In the genomic region with DNA sequence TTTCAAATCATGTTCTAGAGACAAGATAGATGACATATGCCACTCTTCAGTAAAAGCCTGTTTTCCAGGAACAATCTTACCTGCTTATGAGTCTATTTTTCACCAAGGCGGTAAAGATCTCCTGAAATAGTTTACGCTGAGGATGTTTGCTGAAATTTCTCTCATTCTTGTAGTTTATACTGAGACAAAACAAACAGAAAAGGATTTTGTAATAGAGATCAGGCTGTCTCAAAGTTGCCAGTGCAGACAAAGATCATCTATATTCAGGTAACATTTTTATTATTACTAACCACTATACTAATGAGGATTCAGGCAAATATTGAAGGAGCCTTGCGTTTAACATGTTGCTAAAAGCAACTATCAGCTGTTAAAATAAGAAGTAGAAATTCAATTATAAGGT, we compare ENCODE assay signal across 22 cellular contexts. TPM values are rescaled to one million over a fixed set of nuclear protein-coding genes. Genes with fewer than 3 reads are reported as not detected.
DNase-seq lines count a peak whose midpoint lies in the region; ATAC-seq, FAIRE-seq and TF ChIP-seq lines count a peak whose summit lies in the region.
"Had no signal": no experiment of that assay in that cellular context is flagged by ENCODE, and none has a peak within 500 bp of the region (broad histone marks: within the 10 kb centered on the region; RNA-seq: fewer than 3 reads in every experiment).

No MANE protein-coding gene starts in this region.

- H3K79me2 ChIP-seq in K562 (ENCODE audit: control insufficient read depth, insufficient read depth, low read length), result no peaks in the 10 kb centered on the region
- no peaks in the 10 kb centered on the region for H3K79me2 ChIP-seq in neural cell (replicated peaks; ENCODE audit: insufficient read depth, low read length)
- no peaks in the 10 kb centered on the region for H3K79me2 ChIP-seq in MM.1S (ENCODE audit: low read length)

- POLR2A ChIA-PET in K562 (lab: Yijun Ruan, JAX), result no interaction called here

- H3K36me3 ChIP-seq in K562 (ENCODE audit: control insufficient read depth, insufficient read depth, low read length) (no peaks in the 10 kb centered on the region), neural cell (ENCODE audit: insufficient read depth, low read length) (no peaks in the 10 kb centered on the region), colonic mucosa (no peaks in the 10 kb centered on the region), MM.1S (replicated peaks; ENCODE audit: insufficient read depth, low read length) (no peaks in the 10 kb centered on the region), suprapubic skin (no peaks in the 10 kb centered on the region)
- H3K36me3 ChIP-seq: BE2C had no signal

- TF ChIP-seq CTCF in K562 (IDR thresholded peaks at IDR 0.05 in 2 of 3, conservative IDR thresholded peaks at IDR 0.05 in 1 of 3; ENCODE audit: insufficient read depth in 2 of 3, low read depth in 1 of 3, low read length in 3 of 3), result no peak
- no peak for TF ChIP-seq CTCF in neural cell (IDR thresholded peaks at IDR 0.05; ENCODE audit: poor library complexity, severe bottlenecking)
- TF ChIP-seq CTCF in colonic mucosa (IDR thresholded peaks at IDR 0.05), result no peak
- TF ChIP-seq CTCF in MM.1S (IDR thresholded peaks at IDR 0.05; ENCODE audit: low read length), result no peak
- no peak for TF ChIP-seq CTCF in suprapubic skin (IDR thresholded peaks at IDR 0.05)

- H3K9me2 ChIP-seq in neural cell (ENCODE audit: insufficient read depth, low read length), result no peaks in the 10 kb centered on the region
- no peaks in the 10 kb centered on the region for H3K9me2 ChIP-seq in MM.1S (replicated peaks; ENCODE audit: insufficient read depth, low read length)

- no peaks in the 10 kb centered on the region for H3F3A ChIP-seq in neural cell (ENCODE audit: insufficient read depth, low read length, poor library complexity, severe bottlenecking)
- no peaks in the 10 kb centered on the region for H3F3A ChIP-seq in MM.1S (ENCODE audit: insufficient read depth, low read length)

- H2AFZ ChIP-seq in K562 (ENCODE audit: low read depth, low read length) (no peak overlapping the region), neural cell (ENCODE audit: low read depth, low read length) (no peak overlapping the region), MM.1S (ENCODE audit: low read length) (no peak overlapping the region)
- H2AFZ ChIP-seq: GM23338 had no signal

- no peak overlapping the region for H3K4me3 ChIP-seq in K562
- no peak overlapping the region for H3K4me3 ChIP-seq in neural cell (ENCODE audit: low read length)
- no peak overlapping the region for H3K4me3 ChIP-seq in colonic mucosa
- no peak overlapping the region for H3K4me3 ChIP-seq in MM.1S (ENCODE audit: low read length)
- H3K4me3 ChIP-seq in suprapubic skin, result no peak overlapping the region
- H3K4me3 ChIP-seq: GM12878, GM23338 had no signal

- no TSS peak for BruUV-seq in K562 (replicated peaks; lab: Mats Ljungman, UMichigan)

- TF ChIP-seq EP300 in K562 (IDR thresholded peaks at IDR 0.05; ENCODE audit: low read length) (no peak), neural cell (conservative IDR thresholded peaks at IDR 0.05; ENCODE audit: poor library complexity, severe bottlenecking) (peak; percentile 78), suprapubic skin (IDR thresholded peaks at IDR 0.05) (no peak)

- no peaks in the 10 kb centered on the region for H3K9me1 ChIP-seq in K562 (ENCODE audit: control insufficient read depth, insufficient read depth, low read length)

- TF ChIP-seq RAD21 in K562 (CRISPR knock-in tag; conservative IDR thresholded peaks at IDR 0.05 in 1 of 2, IDR thresholded peaks at IDR 0.05 in 1 of 2) (no peak), neural cell (conservative IDR thresholded peaks at IDR 0.05) (no peak)

- no peak for TF ChIP-seq POLR2A in K562 (conservative IDR thresholded peaks at IDR 0.05)
- no peak for TF ChIP-seq POLR2A in suprapubic skin (IDR thresholded peaks at IDR 0.05)

- WGBS in K562 (ENCODE audit: insufficient coverage, low coverage, missing lambda C conversion rate), result 7% methylated on average over 3 of the region's 3 CpGs
- 97% methylated on average over 3 of the region's 3 CpGs for WGBS in suprapubic skin

- H3K9me3 ChIP-seq in K562 (replicated peaks; ENCODE audit: control insufficient read depth, insufficient read depth, low read depth, low read length), result no peaks in the 10 kb centered on the region
- no peaks in the 10 kb centered on the region for H3K9me3 ChIP-seq in neural cell (ENCODE audit: low read length)
- H3K9me3 ChIP-seq in colonic mucosa, result no peaks in the 10 kb centered on the region
- H3K9me3 ChIP-seq in MM.1S (replicated peaks; ENCODE audit: insufficient read depth, low read length), result no peaks in the 10 kb centered on the region
- H3K9me3 ChIP-seq in suprapubic skin, result no peaks in the 10 kb centered on the region
- H3K9me3 ChIP-seq: BE2C had no signal

- no peaks in the 10 kb centered on the region for H3K4me1 ChIP-seq in K562 (replicated peaks in 1 of 2; ENCODE audit: control insufficient read depth in 2 of 2, insufficient read depth in 2 of 2, low read length in 2 of 2)
- H3K4me1 ChIP-seq in colonic mucosa, result no peaks in the 10 kb centered on the region
- no peaks in the 10 kb centered on the region for H3K4me1 ChIP-seq in MM.1S (ENCODE audit: low read length)
- peaks cover 3% of the 10 kb centered on the region for H3K4me1 ChIP-seq in suprapubic skin
- H3K4me1 ChIP-seq: BE2C had no signal

- in situ Hi-C loops in K562 (cut with MboI), result no loop called here

- DNase-seq in GM19239 (ENCODE audit: insufficient read length, low spot score), result no peak
- DNase-seq in K562 (ENCODE audit: extremely low read depth in 1 of 4, low spot score in 3 of 4), result no peak
- no peak for DNase-seq in colonic mucosa
- DNase-seq in MM.1S, result no peak
- DNase-seq in suprapubic skin (ENCODE audit: low spot score in 2 of 2), result no peak
- DNase-seq: ACHN; BE2C; C1 segment of cervical spinal cord; CD4-positive, CD25-positive, alpha-beta regulatory T cell; CD8-positive, alpha-beta memory T cell; COR-L47; DMS 273 treated with DMSO at 0.1 percent for 48 hours; DMS53; DND-41; EL; HCEC 1CT; IMR-90 had no signal

- H3K27ac ChIP-seq in K562 (ENCODE audit: extremely low read depth, low read depth, low read length), result no peak overlapping the region
- peak overlapping the region; percentile 43 for H3K27ac ChIP-seq in neural cell (ENCODE audit: low read length)
- H3K27ac ChIP-seq in colonic mucosa, result no peak overlapping the region
- H3K27ac ChIP-seq in MM.1S (ENCODE audit: low read length), result no peak overlapping the region
- H3K27ac ChIP-seq in suprapubic skin, result no peak overlapping the region

- H3K9ac ChIP-seq in K562 (ENCODE audit: insufficient read depth in 1 of 2, low read depth in 2 of 2, low read length in 2 of 2), result no peak overlapping the region
- no peak overlapping the region for H3K9ac ChIP-seq in neural cell (ENCODE audit: low read length)
- no peak overlapping the region for H3K9ac ChIP-seq in colonic mucosa (ENCODE audit: low read depth in 2 of 2, low read length in 2 of 2)
- no peak overlapping the region for H3K9ac ChIP-seq in MM.1S (ENCODE audit: low read length)

- H3K4me2 ChIP-seq in K562 (ENCODE audit: insufficient read depth, low read length) (no peak overlapping the region), neural cell (ENCODE audit: low read length) (no peak overlapping the region), MM.1S (ENCODE audit: low read depth, low read length) (no peak overlapping the region)
- H3K4me2 ChIP-seq: GM23338 had no signal

- intact Hi-C loops in K562 (cut with micrococcal nuclease), result no loop called here
- intact Hi-C loops in colonic mucosa (cut with DNase I), result no loop called here

- no peaks in the 10 kb centered on the region for H4K20me1 ChIP-seq in K562 (replicated peaks; ENCODE audit: control insufficient read depth, insufficient read depth, low read length)
- H4K20me1 ChIP-seq in neural cell (ENCODE audit: insufficient read depth), result no peaks in the 10 kb centered on the region
- H4K20me1 ChIP-seq in MM.1S (ENCODE audit: insufficient read depth, low read length), result no peaks in the 10 kb centered on the region

- peak; percentile 47 for FAIRE-seq in GM19239 (lab: Jason Lieb, UNC)
- peak; percentile 26 for FAIRE-seq in K562 (lab: Jason Lieb, UNC)
- FAIRE-seq: A204.1, GM12878, GM18507 had no signal

- ATAC-seq in K562, result no peak
- ATAC-seq: GM12878, GM23338 had no signal

- H3K27me3 ChIP-seq in K562 (ENCODE audit: control insufficient read depth in 2 of 2, insufficient read depth in 2 of 2, low read length in 2 of 2), result no peaks in the 10 kb centered on the region
- no peaks in the 10 kb centered on the region for H3K27me3 ChIP-seq in neural cell (ENCODE audit: insufficient read depth, low read depth, low read length)
- no peaks in the 10 kb centered on the region for H3K27me3 ChIP-seq in colonic mucosa
- H3K27me3 ChIP-seq in MM.1S (replicated peaks; ENCODE audit: insufficient read depth, low read length), result no peaks in the 10 kb centered on the region
- no peaks in the 10 kb centered on the region for H3K27me3 ChIP-seq in suprapubic skin
- H3K27me3 ChIP-seq: BE2C had no signal

- CTCF ChIA-PET in K562 (lab: Yijun Ruan, JAX; ENCODE audit: low intra/inter-chr PET ratio), result no interaction called here

TF ChIP-seq in K562, 482 proteins besides CTCF, POLR2A, EP300 and RAD21 (continues in another document):
- TF ChIP-seq ZSCAN29 (IDR thresholded peaks at IDR 0.05), result no peak
- no peak for TF ChIP-seq ZNF212 (CRISPR knock-in tag; IDR thresholded peaks at IDR 0.05)

TF ChIP-seq in neural cell, 6 proteins besides CTCF, POLR2A, EP300 and RAD21 (continues in another document):
- no peak for TF ChIP-seq SMC3 (conservative IDR thresholded peaks at IDR 0.05; ENCODE audit: poor library complexity)

RNA-seq across cellular contexts. Expression of a gene that starts 25.0 kb away (rescaled TPM):
- 0.62 TPM in 1 of 2 replicates, not detected in the other for total RNA-seq in K562 (2011; cell fraction: chromatin; rRNA removed; ENCODE audit: low replicate concordance)
- not detected in 2 replicates for total RNA-seq in K562 (2011; cell fraction: nucleolus; rRNA removed)
- not detected in 2 replicates for total RNA-seq in K562 (2011; cell fraction: nucleoplasm; rRNA removed)
- total RNA-seq in K562 (2014; rRNA removed) (not detected in 2 replicates), K562 (2014; rRNA removed; fragmentation: Illumina TruSeq; extraction: Trizol) (0.07 TPM in 1 of 2 replicates, not detected in the other), K562 (2015; rRNA removed; fragmentation: Illumina TruSeq; extraction: Trizol) (not detected in 2 replicates), K562 (2021) (not detected in 2 replicates), colonic mucosa (under 1 TPM; 0.67 to 0.88 TPM), suprapubic skin (1 to 10 TPM in 3 of 4 donors, not detected in 1; 2.4 to 3.4 (median 3.0) TPM)
- polyA plus RNA-seq in K562 (2011; rRNA removed) (0.03 TPM in 1 of 2 replicates, not detected in the other), K562 (2014; fragmentation: Illumina TruSeq; extraction: Trizol) (not detected in 2 replicates), K562 (2014; fragmentation: Nextera tagmentation; extraction: Ambion mirVana) (not detected), K562 (2014; rRNA removed) (not detected in 2 replicates), neural cell (17.6 and 29.7 TPM in 2 replicates)
- polyA plus RNA-seq in K562 (2011; cell fraction: cytosol; rRNA removed), result not detected in 2 replicates
- polyA plus RNA-seq in K562 (2011; cell fraction: nucleus; rRNA removed), result 0.22 TPM in 1 of 2 replicates, not detected in the other
- polyA plus RNA-seq in K562 (2012), result not detected in 2 replicates
- polyA minus RNA-seq in K562 (2011; rRNA and poly(A)+ RNA removed), result 0.27 TPM in 1 of 2 replicates, not detected in the other
- not detected in 2 replicates for polyA minus RNA-seq in K562 (2011; cell fraction: cytosol; rRNA and poly(A)+ RNA removed)
- 0.56 TPM in 1 of 2 replicates, not detected in the other for polyA minus RNA-seq in K562 (2011; cell fraction: nucleus; rRNA and poly(A)+ RNA removed)
- 38.7 and 46.3 TPM in 2 replicates for polyA minus RNA-seq in neural cell
